17 cellular contexts compared by ENCODE assay signal in the genomic region with DNA sequence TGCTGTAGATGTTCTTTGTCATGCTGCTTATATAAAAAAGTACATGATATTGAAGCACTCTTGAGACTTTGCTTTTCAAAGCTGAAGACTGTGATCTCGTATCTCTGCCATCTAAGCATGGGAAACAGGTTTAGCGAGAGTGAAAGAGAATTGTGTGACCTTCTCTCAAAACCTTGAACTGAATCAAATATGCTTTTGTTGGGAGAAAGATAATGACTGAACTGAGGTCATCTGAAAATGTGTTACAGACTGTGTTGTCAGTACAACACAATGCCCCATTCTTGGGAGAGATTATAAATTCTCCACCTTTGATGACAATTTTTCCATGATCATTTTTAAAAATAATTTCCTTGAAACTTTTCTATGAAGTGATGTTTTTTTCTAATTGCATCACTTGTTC.
DNase-seq lines count a peak whose midpoint lies in the region; ATAC-seq, FAIRE-seq and TF ChIP-seq lines count a peak whose summit lies in the region.
"Had no signal": no experiment of that assay in that cellular context is flagged by ENCODE, and none has a peak within 500 bp of the region (broad histone marks: within the 10 kb centered on the region; RNA-seq: fewer than 3 reads in every experiment).

No MANE protein-coding gene starts in this region.

- H3K4me3 ChIP-seq in body of pancreas (no peak overlapping the region), pancreas (no peak overlapping the region)
- H3K4me3 ChIP-seq: A549, GM23248 had no signal

- no peak for TF ChIP-seq CTCF in body of pancreas (IDR thresholded peaks at IDR 0.05)
- no peak for TF ChIP-seq CTCF in pancreas (IDR thresholded peaks at IDR 0.05)

- WGBS in body of pancreas, 2 donors: 18 to 19% methylated on average over 2 of the region's 2 CpGs
- 9 to 16% methylated on average over 2 of the region's 2 CpGs for WGBS in pancreas, 2 donors

- H3K36me3 ChIP-seq in body of pancreas (replicated peaks in 1 of 2; ENCODE audit: insufficient read depth in 1 of 2, low read depth in 2 of 2) (no peaks in the 10 kb centered on the region), pancreas (no peaks in the 10 kb centered on the region)
- H3K36me3 ChIP-seq: BE2C had no signal

- TF ChIP-seq POLR2A in body of pancreas (IDR thresholded peaks at IDR 0.05): no peak

- intact Hi-C loops in body of pancreas (cut with DNase I) (no loop called here), pancreas (cut with DNase I) (no loop called here)

- peaks cover 4% of the 10 kb centered on the region for H3K4me1 ChIP-seq in body of pancreas
- H3K4me1 ChIP-seq in pancreas: no peaks in the 10 kb centered on the region
- H3K4me1 ChIP-seq: A549, BE2C had no signal

- H3K27ac ChIP-seq in body of pancreas: peak overlapping the region in 1 of 4 donors; percentile 23
- peak overlapping the region in 1 of 4 donors; percentile 37 for H3K27ac ChIP-seq in pancreas
- H3K27ac ChIP-seq: A549, C4-2B, GM23248 had no signal

- H3K9me3 ChIP-seq in body of pancreas (no peaks in the 10 kb centered on the region), pancreas (no peaks in the 10 kb centered on the region)
- H3K9me3 ChIP-seq: A549, BE2C had no signal

- ATAC-seq in body of pancreas (peak; percentile 71), pancreas (peak in 3 of 4 donors; percentile 60 to 81 (median 63)), GM18909 (IDR thresholded peaks at IDR 0.05; ENCODE audit: poor library complexity, unreplicated experiment) (no peak)
- ATAC-seq: A549, HCT116, HepG2 had no signal

- H3K27me3 ChIP-seq in body of pancreas (no peaks in the 10 kb centered on the region), pancreas (no peaks in the 10 kb centered on the region)
- H3K27me3 ChIP-seq: BE2C had no signal

- FAIRE-seq in pancreas (lab: Jason Lieb, UNC): no peak
- FAIRE-seq: A549, H54, HepG2, HTR-8/SVneo had no signal

- DNase-seq in NCI-H510A (lab: John Stamatoyannopoulos, UW) (peak; percentile 6), body of pancreas (no peak), pancreas (no peak), cerebellar nuclear complex (lab: John Stamatoyannopoulos, UW) (no peak)
- DNase-seq in stimulated activated CD4-positive, alpha-beta T cell treated with anti-CD3 and anti-CD28 coated beads, Interleukin-12 subunit alpha, Interleukin-12 subunit beta, amount 100 ng/mL, for 4 hours: no peak
- DNase-seq: BE2C; CD4-positive, alpha-beta memory T cell; DND-41; GF-D8; GM23248 had no signal
